19 cellular contexts compared by ENCODE assay signal in genomic region chr1:100412980-100413379, GRCh38.
DNase-seq lines count a peak whose midpoint lies in the region; ATAC-seq lines count a peak whose summit lies in the region.
"Had no signal": no experiment of that assay in that cellular context is flagged by ENCODE, and none has a peak within 500 bp of the region (broad histone marks: within the 10 kb centered on the region; RNA-seq: fewer than 3 reads in every experiment).

No MANE protein-coding gene starts in this region.

- intact Hi-C loops in head of caudate nucleus (cut with DNase I): no loop called here

- peak overlapping the region; percentile 43 for H3K4me3 Mint-ChIP-seq in activated naive CD4-positive, alpha-beta T cell treated with anti-CD3 and anti-CD28 coated beads, Interleukin-2, amount 50 U/mL, for 24 hours
- peak overlapping the region; percentile 60 for H3K4me3 Mint-ChIP-seq in T-helper 17 cell
- peak overlapping the region; percentile 34 to 48 for H3K4me3 Mint-ChIP-seq in effector memory CD8-positive, alpha-beta T cell
- H3K4me3 Mint-ChIP-seq in stimulated activated effector memory CD8-positive, alpha-beta T cell treated with anti-CD3 and anti-CD28 coated beads, Interleukin-12 subunit alpha, Interleukin-12 subunit beta, amount 100 ng/mL, for 72 hours: peak overlapping the region; percentile 24
- H3K4me3 Mint-ChIP-seq: nephron had no signal

- H3K9me3 ChIP-seq in T-helper 17 cell (ENCODE audit: control insufficient read depth, low read length, poor library complexity, severe bottlenecking): no peaks in the 10 kb centered on the region

- peaks cover 87% of the 10 kb centered on the region for H3K4me1 Mint-ChIP-seq in activated naive CD4-positive, alpha-beta T cell treated with anti-CD3 and anti-CD28 coated beads, Interleukin-2, amount 50 U/mL, for 24 hours
- peaks cover 59% of the 10 kb centered on the region for H3K4me1 Mint-ChIP-seq in T-helper 17 cell
- H3K4me1 Mint-ChIP-seq in effector memory CD8-positive, alpha-beta T cell (ENCODE audit: low read depth in 2 of 2): peaks cover 54 to 68% of the 10 kb centered on the region in 2 donors
- peaks cover 81% of the 10 kb centered on the region for H3K4me1 Mint-ChIP-seq in stimulated activated effector memory CD8-positive, alpha-beta T cell treated with anti-CD3 and anti-CD28 coated beads, Interleukin-12 subunit alpha, Interleukin-12 subunit beta, amount 100 ng/mL, for 72 hours
- H3K4me1 Mint-ChIP-seq: nephron had no signal

- no peak for DNase-seq in activated naive CD4-positive, alpha-beta T cell treated with anti-CD3 and anti-CD28 coated beads, Interleukin-2, amount 50 U/mL, for 16 hours
- DNase-seq in T-helper 17 cell (no peak), head of caudate nucleus (no peak)
- DNase-seq in effector memory CD8-positive, alpha-beta T cell: no peak
- DNase-seq in stimulated activated effector memory CD8-positive, alpha-beta T cell treated with anti-CD3 and anti-CD28 coated beads, Interleukin-12 subunit alpha, Interleukin-12 subunit beta, amount 100 ng/mL, for 72 hours (ENCODE audit: low spot score in 2 of 2): peak in 1 of 2 donors; percentile 20
- DNase-seq: activated gamma-delta T cell treated with Interleukin-2 at 50 U/mL for 16 hours; GOT3; IMR-90; mesenchymal stem cell; NCI-H1694; posterior cingulate gyrus; stimulated activated CD4-positive, alpha-beta T cell treated with anti-CD3 and anti-CD28 coated beads, Interleukin-1b, Interleukin-23, amount 100 ng/mL, for 48 hours; stimulated activated naive CD4-positive, alpha-beta T cell treated with Interleukin-2 at 50 U/mL for 16 hours; SW 1271; trophoblast cell had no signal

- peaks cover 21% of the 10 kb centered on the region for H3K36me3 Mint-ChIP-seq in activated naive CD4-positive, alpha-beta T cell treated with anti-CD3 and anti-CD28 coated beads, Interleukin-2, amount 50 U/mL, for 24 hours
- peaks cover 20% of the 10 kb centered on the region for H3K36me3 Mint-ChIP-seq in T-helper 17 cell (ENCODE audit: low read depth)
- H3K36me3 Mint-ChIP-seq in effector memory CD8-positive, alpha-beta T cell (ENCODE audit: insufficient read depth): peaks cover 26% of the 10 kb centered on the region
- H3K36me3 Mint-ChIP-seq in stimulated activated effector memory CD8-positive, alpha-beta T cell treated with anti-CD3 and anti-CD28 coated beads, Interleukin-12 subunit alpha, Interleukin-12 subunit beta, amount 100 ng/mL, for 72 hours: peaks cover 41% of the 10 kb centered on the region

- no peaks in the 10 kb centered on the region for H3K27me3 Mint-ChIP-seq in activated naive CD4-positive, alpha-beta T cell treated with anti-CD3 and anti-CD28 coated beads, Interleukin-2, amount 50 U/mL, for 24 hours
- no peaks in the 10 kb centered on the region for H3K27me3 Mint-ChIP-seq in T-helper 17 cell
- H3K27me3 Mint-ChIP-seq in effector memory CD8-positive, alpha-beta T cell: no peaks in the 10 kb centered on the region

- peak overlapping the region; percentile 60 for H3K27ac Mint-ChIP-seq in activated naive CD4-positive, alpha-beta T cell treated with anti-CD3 and anti-CD28 coated beads, Interleukin-2, amount 50 U/mL, for 24 hours
- H3K27ac Mint-ChIP-seq in T-helper 17 cell: peak overlapping the region; percentile 98
- peak overlapping the region; percentile 88 to 91 for H3K27ac Mint-ChIP-seq in effector memory CD8-positive, alpha-beta T cell
- H3K27ac Mint-ChIP-seq in stimulated activated effector memory CD8-positive, alpha-beta T cell treated with anti-CD3 and anti-CD28 coated beads, Interleukin-12 subunit alpha, Interleukin-12 subunit beta, amount 100 ng/mL, for 72 hours: peak overlapping the region; percentile 41

- peak; percentile 39 for ATAC-seq in T-helper 17 cell
- no peak for ATAC-seq in effector memory CD8-positive, alpha-beta T cell (replicated peaks)
- ATAC-seq in stimulated activated effector memory CD8-positive, alpha-beta T cell treated with anti-CD3 and anti-CD28 coated beads, Interleukin-12 subunit alpha, Interleukin-12 subunit beta, amount 100 ng/mL, for 72 hours: no peak
- ATAC-seq in HG03354 (IDR thresholded peaks at IDR 0.05; ENCODE audit: poor library complexity, severe bottlenecking, unreplicated experiment): no peak
- ATAC-seq: Right ventricle myocardium inferior had no signal

- H3K9me3 Mint-ChIP-seq in activated naive CD4-positive, alpha-beta T cell treated with anti-CD3 and anti-CD28 coated beads, Interleukin-2, amount 50 U/mL, for 24 hours: peaks cover 8% of the 10 kb centered on the region
- no peaks in the 10 kb centered on the region for H3K9me3 Mint-ChIP-seq in effector memory CD8-positive, alpha-beta T cell
- H3K9me3 Mint-ChIP-seq in stimulated activated effector memory CD8-positive, alpha-beta T cell treated with anti-CD3 and anti-CD28 coated beads, Interleukin-12 subunit alpha, Interleukin-12 subunit beta, amount 100 ng/mL, for 72 hours: peaks cover 6% of the 10 kb centered on the region
- H3K9me3 Mint-ChIP-seq: nephron had no signal

Comparison
In these comparisons a context has a peak if more than half of its experiments do, and no peak if none do; other contexts are left out.
1. H3K27ac Mint-ChIP-seq: peak in every context shown above with its lines; median percentile 98 in T-helper 17 cell; 90 in effector memory CD8-positive, alpha-beta T cell; 60 in activated naive CD4-positive, alpha-beta T cell treated with anti-CD3 and anti-CD28 coated beads, Interleukin-2, amount 50 U/mL, for 24 hours; 41 in stimulated activated effector memory CD8-positive, alpha-beta T cell treated with anti-CD3 and anti-CD28 coated beads, Interleukin-12 subunit alpha, Interleukin-12 subunit beta, amount 100 ng/mL, for 72 hours.